ENCODE assay signal across 8 cellular contexts in genomic region chr18:60691061-60691460, GRCh38.
"Had no signal": no experiment of that assay in that cellular context is flagged by ENCODE, and none has a peak within 500 bp of the region (broad histone marks: within the 10 kb centered on the region; RNA-seq: fewer than 3 reads in every experiment).

No MANE protein-coding gene starts in this region.

- DNase-seq: GDM1, GF-D8 had no signal

- H3K4me3 ChIP-seq: GM12878 had no signal

- FAIRE-seq: G401.6, GM12878, GM12891, GM12892, GM18507, GM19239 had no signal
